8 cellular contexts compared by ENCODE assay signal in the genomic region with DNA sequence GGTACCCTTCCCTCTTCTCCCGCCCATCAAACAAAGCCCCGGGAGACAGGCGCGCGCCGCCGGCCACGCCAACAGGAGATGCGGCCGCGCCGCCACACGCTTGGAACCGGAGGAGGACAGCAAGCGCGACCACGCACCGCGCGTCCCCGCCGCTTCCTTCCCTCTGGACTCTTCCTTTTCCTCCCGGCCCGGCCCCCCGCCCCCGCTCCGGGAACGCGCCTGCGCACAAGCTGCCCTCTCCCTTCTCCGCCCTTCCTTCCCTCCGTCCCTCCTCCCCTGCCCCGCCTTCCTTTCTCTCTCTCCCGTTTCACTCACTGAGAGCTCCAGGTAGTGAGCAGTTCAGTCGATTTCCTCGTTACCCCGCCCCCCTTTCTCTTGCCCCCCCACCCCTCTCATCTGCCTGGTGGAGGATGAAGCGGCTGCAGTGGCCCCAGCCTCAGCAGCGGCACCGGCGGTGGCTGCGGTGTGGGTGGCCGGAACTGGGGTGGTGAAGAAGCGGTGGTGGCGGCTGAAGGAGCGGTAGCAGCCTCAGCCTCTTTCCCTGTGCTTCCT. TPM values are rescaled to one million over a fixed set of nuclear protein-coding genes. Genes with fewer than 3 reads are reported as not detected.
A peak's percentile ranks its signal among the peaks of the same experiment; 100 is the strongest.
DNase-seq lines count a peak whose midpoint lies in the region; ATAC-seq lines count a peak whose summit lies in the region.

A gene (plus strand): TSS at position 310 of the 552 bp plus-strand sequence. CDS start 569 bp downstream, outside the sequence.

- H3K27me3 Mint-ChIP-seq in activated T-helper 1 cell treated with anti-CD3 and anti-CD28 coated beads, Interleukin-12 subunit alpha, Interleukin-12 subunit beta, Interleukin-2, Interleukin-4 antibody, amounts not matched to agents 30 ng/mL and 10 ng/mL and 1 ng/mL, durations not matched to agents 14 hours and 24 hours and 36 hours (ENCODE audit: insufficient read depth), result peaks cover 14% of the 10 kb centered on the region
- no peaks in the 10 kb centered on the region for H3K27me3 Mint-ChIP-seq in naive B cell

- peak; percentile 69 to 70 for ATAC-seq in naive B cell (ENCODE audit: low read depth in 2 of 2)
- peak; percentile 79 for ATAC-seq in stimulated activated effector memory CD8-positive, alpha-beta T cell treated with anti-CD3 and anti-CD28 coated beads, Interleukin-12 subunit alpha, Interleukin-12 subunit beta, amount 100 ng/mL, for 72 hours

- intact Hi-C loops in activated T-helper 1 cell treated with anti-CD3 and anti-CD28 coated beads, Interleukin-12 subunit alpha, Interleukin-12 subunit beta, Interleukin-2, Interleukin-4 antibody, amounts not matched to agents 30 ng/mL and 10 ng/mL and 1 ng/mL, durations not matched to agents 14 hours and 24 hours and 36 hours (cut with micrococcal nuclease), result loop anchor here (1.0 to 5.0 kb wide), 11 partner anchors 29 to 875 kb away; a partner anchor contains a TSS

- peaks cover 22% of the 10 kb centered on the region for H3K4me1 Mint-ChIP-seq in activated T-helper 1 cell treated with anti-CD3 and anti-CD28 coated beads, Interleukin-12 subunit alpha, Interleukin-12 subunit beta, Interleukin-2, Interleukin-4 antibody, amounts not matched to agents 30 ng/mL and 10 ng/mL and 1 ng/mL, durations not matched to agents 14 hours and 24 hours and 36 hours (ENCODE audit: low read depth)
- H3K4me1 Mint-ChIP-seq in naive B cell, result peaks cover 17 to 42% (median 39%) of the 10 kb centered on the region in 3 donors
- H3K4me1 Mint-ChIP-seq in stimulated activated effector memory CD8-positive, alpha-beta T cell treated with anti-CD3 and anti-CD28 coated beads, Interleukin-12 subunit alpha, Interleukin-12 subunit beta, amount 100 ng/mL, for 72 hours, result peaks cover 24% of the 10 kb centered on the region

- H3K4me3 Mint-ChIP-seq in activated T-helper 1 cell treated with anti-CD3 and anti-CD28 coated beads, Interleukin-12 subunit alpha, Interleukin-12 subunit beta, Interleukin-2, Interleukin-4 antibody, amounts not matched to agents 30 ng/mL and 10 ng/mL and 1 ng/mL, durations not matched to agents 14 hours and 24 hours and 36 hours, result peak within 1 kb of the TSS; percentile 99
- H3K4me3 Mint-ChIP-seq in naive B cell, result peak within 1 kb of the TSS; percentile 95 to 100 (median 98)
- peak within 1 kb of the TSS; percentile 97 for H3K4me3 Mint-ChIP-seq in stimulated activated effector memory CD8-positive, alpha-beta T cell treated with anti-CD3 and anti-CD28 coated beads, Interleukin-12 subunit alpha, Interleukin-12 subunit beta, amount 100 ng/mL, for 72 hours

- DNase-seq in EH (ENCODE audit: low read depth), result peak; percentile 93
- peak; percentile 78 for DNase-seq in GOT3 (lab: John Stamatoyannopoulos, UW)
- peak; percentile 93 for DNase-seq in LHCN-M2 (ENCODE audit: low read depth)
- peak; percentile 91 for DNase-seq in RPMI7951 (ENCODE audit: low read depth)
- DNase-seq in activated T-helper 1 cell treated with anti-CD3 and anti-CD28 coated beads, Interleukin-12 subunit alpha, Interleukin-12 subunit beta, Interleukin-2, Interleukin-4 antibody, amounts not matched to agents 30 ng/mL and 10 ng/mL and 1 ng/mL, durations not matched to agents 14 hours and 24 hours and 36 hours (ENCODE audit: low spot score), result peak; percentile 74
- peak; percentile 89 for DNase-seq in fibroblast of gingiva (ENCODE audit: low read depth)
- DNase-seq in naive B cell, result no peak
- DNase-seq in stimulated activated effector memory CD8-positive, alpha-beta T cell treated with anti-CD3 and anti-CD28 coated beads, Interleukin-12 subunit alpha, Interleukin-12 subunit beta, amount 100 ng/mL, for 72 hours (ENCODE audit: low spot score in 2 of 2), result peak; percentile 73 to 94

- H3K36me3 Mint-ChIP-seq in activated T-helper 1 cell treated with anti-CD3 and anti-CD28 coated beads, Interleukin-12 subunit alpha, Interleukin-12 subunit beta, Interleukin-2, Interleukin-4 antibody, amounts not matched to agents 30 ng/mL and 10 ng/mL and 1 ng/mL, durations not matched to agents 14 hours and 24 hours and 36 hours (ENCODE audit: low read depth), result peaks cover 11% of the 10 kb centered on the region
- H3K36me3 Mint-ChIP-seq in naive B cell, result no peaks in the 10 kb centered on the region
- peaks cover 29% of the 10 kb centered on the region for H3K36me3 Mint-ChIP-seq in stimulated activated effector memory CD8-positive, alpha-beta T cell treated with anti-CD3 and anti-CD28 coated beads, Interleukin-12 subunit alpha, Interleukin-12 subunit beta, amount 100 ng/mL, for 72 hours

- H3K9me3 Mint-ChIP-seq in activated T-helper 1 cell treated with anti-CD3 and anti-CD28 coated beads, Interleukin-12 subunit alpha, Interleukin-12 subunit beta, Interleukin-2, Interleukin-4 antibody, amounts not matched to agents 30 ng/mL and 10 ng/mL and 1 ng/mL, durations not matched to agents 14 hours and 24 hours and 36 hours, result no peaks in the 10 kb centered on the region
- H3K9me3 Mint-ChIP-seq in naive B cell, result no peaks in the 10 kb centered on the region
- H3K9me3 Mint-ChIP-seq in stimulated activated effector memory CD8-positive, alpha-beta T cell treated with anti-CD3 and anti-CD28 coated beads, Interleukin-12 subunit alpha, Interleukin-12 subunit beta, amount 100 ng/mL, for 72 hours, result no peaks in the 10 kb centered on the region

- H3K27ac Mint-ChIP-seq in activated T-helper 1 cell treated with anti-CD3 and anti-CD28 coated beads, Interleukin-12 subunit alpha, Interleukin-12 subunit beta, Interleukin-2, Interleukin-4 antibody, amounts not matched to agents 30 ng/mL and 10 ng/mL and 1 ng/mL, durations not matched to agents 14 hours and 24 hours and 36 hours, result peak within 1 kb of the TSS; percentile 90
- H3K27ac Mint-ChIP-seq in naive B cell, result peak within 1 kb of the TSS; percentile 80 to 98 (median 95)
- peak within 1 kb of the TSS; percentile 96 for H3K27ac Mint-ChIP-seq in stimulated activated effector memory CD8-positive, alpha-beta T cell treated with anti-CD3 and anti-CD28 coated beads, Interleukin-12 subunit alpha, Interleukin-12 subunit beta, amount 100 ng/mL, for 72 hours

RNA-seq across cellular contexts. Expression of the gene that starts here (rescaled TPM):
- total RNA-seq in LHCN-M2 (2014; rRNA removed), result 75.9 and 93.4 TPM in 2 replicates
- 34.4 TPM for polyA plus RNA-seq in LHCN-M2 (2012)
- 35.6 and 44.6 TPM in 2 replicates for total RNA-seq in RPMI7951 (2014; rRNA removed; shearing (Covaris generic))
- 20.7 and 21.3 TPM in 2 replicates for total RNA-seq in activated T-helper 1 cell treated with anti-CD3 and anti-CD28 coated beads, Interleukin-12 subunit alpha, Interleukin-12 subunit beta, Interleukin-2, Interleukin-4 antibody, amounts not matched to agents 30 ng/mL and 10 ng/mL and 1 ng/mL, durations not matched to agents 14 hours and 24 hours and 36 hours
- polyA plus RNA-seq in naive B cell (ENCODE audit: low read depth in 6 of 6), result 10 to 100 TPM in 1 of 6 donors, 1 to 10 TPM in 5; 7.6 to 14.3 (median 7.8) TPM
